In genomic region chr2:233165895-233166661, GRCh38 we compare ENCODE assay signal across 9 cellular contexts.
DNase-seq lines count a peak whose midpoint lies in the region; ATAC-seq and TF ChIP-seq lines count a peak whose summit lies in the region.
"Had no signal": no experiment of that assay in that cellular context is flagged by ENCODE, and none has a peak within 500 bp of the region (broad histone marks: within the 10 kb centered on the region; RNA-seq: fewer than 3 reads in every experiment).

No MANE protein-coding gene starts in this region.

- H3K27ac ChIP-seq in right atrium auricular region, result no peak overlapping the region

- no peak overlapping the region for H3K4me3 ChIP-seq in right atrium auricular region

- no peaks in the 10 kb centered on the region for H3K36me3 ChIP-seq in right atrium auricular region

- no peak for TF ChIP-seq CTCF in right atrium auricular region (IDR thresholded peaks at IDR 0.05)

- H3K27me3 ChIP-seq in right atrium auricular region, result no peaks in the 10 kb centered on the region

- peaks cover 0 to 9% of the 10 kb centered on the region in 2 donors for H3K4me1 ChIP-seq in right atrium auricular region

- peaks cover 43% of the 10 kb centered on the region for H3K36me3 Mint-ChIP-seq in activated CD8-positive, alpha-beta memory T cell treated with anti-CD3 and anti-CD28 coated beads, Interleukin-2, amount 10 ng/mL, durations not matched to agents 7 days and 5 days
- peaks cover 50% of the 10 kb centered on the region for H3K36me3 Mint-ChIP-seq in activated CD4-positive, alpha-beta T cell treated with anti-CD3 and anti-CD28 coated beads, Interleukin-2, amount 10 ng/mL, durations not matched to agents 7 days and 5 days (ENCODE audit: low read depth)

- CTCF ChIA-PET in activated CD8-positive, alpha-beta memory T cell treated with anti-CD3 and anti-CD28 coated beads, Interleukin-2, amount 10 ng/mL, durations not matched to agents 7 days and 5 days (lab: Charles Lee), result interaction anchor here (0.9 to 1.3 kb wide), 4 partner anchors 84 to 106 kb away, joined by 3 read pairs; partner anchors contain the start of gene INPP5D
- CTCF ChIA-PET in activated CD4-positive, alpha-beta T cell treated with anti-CD3 and anti-CD28 coated beads, Interleukin-2, amount 10 ng/mL, durations not matched to agents 7 days and 5 days (lab: Charles Lee), result no interaction called here

- peak; percentile 86 for DNase-seq in activated CD8-positive, alpha-beta memory T cell treated with anti-CD3 and anti-CD28 coated beads, Interleukin-2, amount 10 ng/mL, durations not matched to agents 7 days and 5 days
- DNase-seq in activated CD8-positive, alpha-beta memory T cell treated with anti-CD3 and anti-CD28 coated beads, Interleukin-2, amount 50 U/mL, for 48 hours, result no peak
- peak; percentile 37 for DNase-seq in activated CD4-positive, alpha-beta T cell treated with anti-CD3 and anti-CD28 coated beads, Interleukin-2, amount 10 ng/mL, durations not matched to agents 7 days and 5 days
- DNase-seq in right atrium auricular region (ENCODE audit: low spot score) (peak; percentile 60), stromal cell of bone marrow (ENCODE audit: low read depth) (peak; percentile 23), NCI-H748 (lab: John Stamatoyannopoulos, UW; ENCODE audit: unreplicated experiment) (no peak), NCI-H2081 treated with DMSO at 0.1 percent for 48 hours (lab: John Stamatoyannopoulos, UW) (no peak)

- H3K27ac Mint-ChIP-seq in activated CD8-positive, alpha-beta memory T cell treated with anti-CD3 and anti-CD28 coated beads, Interleukin-2, amount 10 ng/mL, durations not matched to agents 7 days and 5 days, result no peak overlapping the region
- no peak overlapping the region for H3K27ac Mint-ChIP-seq in activated CD4-positive, alpha-beta T cell treated with anti-CD3 and anti-CD28 coated beads, Interleukin-2, amount 10 ng/mL, durations not matched to agents 7 days and 5 days
- H3K27ac Mint-ChIP-seq: stimulated activated memory B cell treated with anti-CD40 and anti-IgM and Interleukin-4, amounts not matched to agents 10 μg/mL and 1 μg/mL and 100 μg/mL, for 72 hours had no signal

- H3K4me1 Mint-ChIP-seq in activated CD8-positive, alpha-beta memory T cell treated with anti-CD3 and anti-CD28 coated beads, Interleukin-2, amount 10 ng/mL, durations not matched to agents 7 days and 5 days, result peaks cover 8% of the 10 kb centered on the region
- H3K4me1 Mint-ChIP-seq in activated CD4-positive, alpha-beta T cell treated with anti-CD3 and anti-CD28 coated beads, Interleukin-2, amount 10 ng/mL, durations not matched to agents 7 days and 5 days, result peaks cover 6% of the 10 kb centered on the region

- H3K9me3 ChIP-seq in right atrium auricular region, result no peaks in the 10 kb centered on the region

- H3K27me3 Mint-ChIP-seq in activated CD8-positive, alpha-beta memory T cell treated with anti-CD3 and anti-CD28 coated beads, Interleukin-2, amount 10 ng/mL, durations not matched to agents 7 days and 5 days, result no peaks in the 10 kb centered on the region
- H3K27me3 Mint-ChIP-seq in activated CD4-positive, alpha-beta T cell treated with anti-CD3 and anti-CD28 coated beads, Interleukin-2, amount 10 ng/mL, durations not matched to agents 7 days and 5 days, result no peaks in the 10 kb centered on the region
- H3K27me3 Mint-ChIP-seq: stimulated activated memory B cell treated with anti-CD40 and anti-IgM and Interleukin-4, amounts not matched to agents 10 μg/mL and 1 μg/mL and 100 μg/mL, for 72 hours had no signal

- ATAC-seq in activated CD8-positive, alpha-beta memory T cell treated with anti-CD3 and anti-CD28 coated beads, Interleukin-2, amount 10 ng/mL, durations not matched to agents 7 days and 5 days, result peak; percentile 68
- ATAC-seq in HG03108 (IDR thresholded peaks at IDR 0.05; ENCODE audit: unreplicated experiment), result no peak
- ATAC-seq: stimulated activated memory B cell treated with anti-CD40 and anti-IgM and Interleukin-4, amounts not matched to agents 10 μg/mL and 1 μg/mL and 100 μg/mL, for 72 hours had no signal

- POLR2A ChIA-PET in activated CD4-positive, alpha-beta T cell treated with anti-CD3 and anti-CD28 coated beads, Interleukin-2, amount 10 ng/mL, durations not matched to agents 7 days and 5 days (lab: Charles Lee), result no interaction called here

- no peaks in the 10 kb centered on the region for H3K9me3 Mint-ChIP-seq in activated CD8-positive, alpha-beta memory T cell treated with anti-CD3 and anti-CD28 coated beads, Interleukin-2, amount 10 ng/mL, durations not matched to agents 7 days and 5 days (ENCODE audit: low read depth)
- H3K9me3 Mint-ChIP-seq in activated CD4-positive, alpha-beta T cell treated with anti-CD3 and anti-CD28 coated beads, Interleukin-2, amount 10 ng/mL, durations not matched to agents 7 days and 5 days, result no peaks in the 10 kb centered on the region
- H3K9me3 Mint-ChIP-seq: stimulated activated memory B cell treated with anti-CD40 and anti-IgM and Interleukin-4, amounts not matched to agents 10 μg/mL and 1 μg/mL and 100 μg/mL, for 72 hours had no signal

- H3K4me3 Mint-ChIP-seq in activated CD8-positive, alpha-beta memory T cell treated with anti-CD3 and anti-CD28 coated beads, Interleukin-2, amount 10 ng/mL, durations not matched to agents 7 days and 5 days, result peak overlapping the region; percentile 16
- H3K4me3 Mint-ChIP-seq in activated CD4-positive, alpha-beta T cell treated with anti-CD3 and anti-CD28 coated beads, Interleukin-2, amount 10 ng/mL, durations not matched to agents 7 days and 5 days, result no peak overlapping the region
- H3K4me3 Mint-ChIP-seq: stimulated activated memory B cell treated with anti-CD40 and anti-IgM and Interleukin-4, amounts not matched to agents 10 μg/mL and 1 μg/mL and 100 μg/mL, for 72 hours had no signal

Comparison
In these comparisons a context has a peak if more than half of its experiments do, and no peak if none do; other contexts are left out.
1. DNase-seq: peak in activated CD8-positive, alpha-beta memory T cell treated with anti-CD3 and anti-CD28 coated beads, Interleukin-2, amount 10 ng/mL, durations not matched to agents 7 days and 5 days (single experiment), activated CD4-positive, alpha-beta T cell treated with anti-CD3 and anti-CD28 coated beads, Interleukin-2, amount 10 ng/mL, durations not matched to agents 7 days and 5 days (single experiment), right atrium auricular region (single experiment) and stromal cell of bone marrow (single experiment); none in activated CD8-positive, alpha-beta memory T cell treated with anti-CD3 and anti-CD28 coated beads, Interleukin-2, amount 50 U/mL, for 48 hours (single experiment), NCI-H748 (single experiment) and NCI-H2081 treated with DMSO at 0.1 percent for 48 hours (single experiment).